17 cellular contexts compared by ENCODE assay signal in the genomic region with DNA sequence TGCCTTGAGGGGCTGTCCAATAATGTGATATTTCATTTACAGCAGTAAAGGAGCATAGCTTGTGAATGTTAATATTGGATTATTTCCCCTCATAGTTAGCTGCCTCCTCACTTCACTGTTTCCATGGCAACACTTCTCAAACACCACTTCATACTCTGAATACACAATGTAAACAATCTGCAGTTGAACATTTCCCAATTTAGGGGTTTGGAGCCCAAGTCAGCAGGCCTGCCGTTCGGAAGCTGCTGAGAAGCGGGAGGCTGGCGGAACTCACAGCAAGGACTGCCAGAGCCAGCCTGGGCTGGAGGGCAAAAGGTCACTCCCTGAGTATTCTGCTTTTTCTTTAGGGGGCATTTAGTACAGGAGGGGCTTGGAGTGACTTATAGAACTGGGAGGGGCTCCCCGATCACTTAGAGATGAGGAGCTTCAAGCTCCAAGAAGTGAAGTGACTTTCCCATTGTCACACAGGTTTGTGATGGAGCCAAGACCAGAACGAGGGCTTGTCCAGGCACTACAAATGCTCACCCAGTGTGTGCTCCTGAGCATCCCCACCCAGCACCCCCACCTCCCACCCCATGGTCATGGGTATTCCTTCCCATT. TPM values are rescaled to one million over a fixed set of nuclear protein-coding genes. Genes with fewer than 3 reads are reported as not detected.
"Had no signal": no experiment of that assay in that cellular context is flagged by ENCODE, and none has a peak within 500 bp of the region (broad histone marks: within the 10 kb centered on the region; RNA-seq: fewer than 3 reads in every experiment).

No MANE protein-coding gene starts in this region.

- H3K27ac ChIP-seq: body of pancreas, foreskin keratinocyte, prostate gland, skin epidermis had no signal

- H3K4me3 ChIP-seq: body of pancreas, prostate gland, skin epidermis had no signal

- H3K9me3 ChIP-seq: body of pancreas, prostate gland had no signal

- H3K27me3 ChIP-seq: body of pancreas had no signal

- DNase-seq: activated CD4-positive, alpha-beta T cell treated with anti-CD3 and anti-CD28 coated beads, Interleukin-2, amount 10 ng/mL, durations not matched to agents 24 days and 14 days; activated CD4-positive, CD25-positive, alpha-beta regulatory T cell; activated CD8-positive, alpha-beta memory T cell treated with anti-CD3 and anti-CD28 coated beads for 24 hours; activated gamma-delta T cell treated with Interleukin-2 at 50 U/mL for 16 hours; body of pancreas; central memory CD4-positive, alpha-beta T cell; cortex of kidney; effector memory CD4-positive, alpha-beta T cell; foreskin keratinocyte; glutamatergic neuron; nephron progenitor cell; right cardiac atrium; stimulated activated CD4-positive, alpha-beta T cell treated with anti-CD3 and anti-CD28 coated beads, Interleukin-4, amount 100 ng/mL, for 24 hours; stimulated activated naive CD4-positive, alpha-beta T cell; trophoblast cell had no signal

- H3K36me3 ChIP-seq: prostate gland had no signal

- ATAC-seq: body of pancreas, foreskin keratinocyte, right cardiac atrium had no signal

- H3K4me1 ChIP-seq: body of pancreas, foreskin keratinocyte, prostate gland had no signal

RNA-seq across cellular contexts. Expression of gene SLC24A4, which starts 12.1 kb away (rescaled TPM):
- total RNA-seq: activated CD4-positive, alpha-beta T cell treated with anti-CD3 and anti-CD28 coated beads, Interleukin-2, amount 10 ng/mL, durations not matched to agents 24 days and 14 days had no signal
